Comparison of ENCODE assay signal across 2 cellular contexts in the genomic region with DNA sequence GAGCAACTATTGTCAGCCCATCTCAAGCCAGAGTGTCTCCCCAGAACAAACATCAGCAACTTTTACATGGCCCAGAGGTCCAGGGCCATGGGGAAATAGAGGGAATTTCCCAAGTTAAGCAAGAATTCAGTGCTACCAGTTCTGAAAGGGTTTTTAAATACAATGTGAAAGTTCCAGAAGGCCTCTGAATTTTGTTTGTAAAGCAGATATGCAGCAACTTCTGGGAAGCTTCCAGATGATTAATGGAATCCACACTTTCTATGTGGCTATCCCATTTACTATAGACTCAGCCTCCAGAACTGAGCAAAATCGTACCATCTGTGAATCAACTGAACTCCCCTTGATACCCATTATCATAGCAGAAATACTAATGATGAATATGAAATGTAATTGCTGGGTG.
TF ChIP-seq lines count a peak whose summit lies in the region.

No MANE protein-coding gene starts in this region.

TF ChIP-seq in liver, 16 proteins besides CTCF, POLR2A, EP300 and RAD21:
- TF ChIP-seq, protein P1, sequence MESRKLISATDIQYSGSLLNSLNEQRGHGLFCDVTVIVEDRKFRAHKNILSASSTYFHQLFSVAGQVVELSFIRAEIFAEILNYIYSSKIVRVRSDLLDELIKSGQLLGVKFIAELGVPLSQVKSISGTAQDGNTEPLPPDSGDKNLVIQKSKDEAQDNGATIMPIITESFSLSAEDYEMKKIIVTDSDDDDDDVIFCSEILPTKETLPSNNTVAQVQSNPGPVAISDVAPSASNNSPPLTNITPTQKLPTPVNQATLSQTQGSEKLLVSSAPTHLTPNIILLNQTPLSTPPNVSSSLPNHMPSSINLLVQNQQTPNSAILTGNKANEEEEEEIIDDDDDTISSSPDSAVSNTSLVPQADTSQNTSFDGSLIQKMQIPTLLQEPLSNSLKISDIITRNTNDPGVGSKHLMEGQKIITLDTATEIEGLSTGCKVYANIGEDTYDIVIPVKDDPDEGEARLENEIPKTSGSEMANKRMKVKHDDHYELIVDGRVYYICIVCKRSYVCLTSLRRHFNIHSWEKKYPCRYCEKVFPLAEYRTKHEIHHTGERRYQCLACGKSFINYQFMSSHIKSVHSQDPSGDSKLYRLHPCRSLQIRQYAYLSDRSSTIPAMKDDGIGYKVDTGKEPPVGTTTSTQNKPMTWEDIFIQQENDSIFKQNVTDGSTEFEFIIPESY (IDR thresholded peaks at IDR 0.05), result no peak
- no peak for TF ChIP-seq TAF1 (conservative IDR thresholded peaks at IDR 0.05)
- peak; percentile 14 for TF ChIP-seq YY1 (IDR thresholded peaks at IDR 0.05)
- TF ChIP-seq HNF4G (IDR thresholded peaks at IDR 0.05), result no peak
- TF ChIP-seq SP1 (IDR thresholded peaks at IDR 0.05), result peak; percentile 34
- TF ChIP-seq RXRA (IDR thresholded peaks at IDR 0.05), result peak in 1 of 2 donors; percentile 6
- peak in 1 of 2 donors; percentile 47 for TF ChIP-seq HNF4A (conservative IDR thresholded peaks at IDR 0.05)
TF ChIP-seq in liver: peak in this region for 4.

TF ChIP-seq in HepG2, 621 proteins besides CTCF, POLR2A, EP300 and RAD21 (continued from another document):
- TF ChIP-seq, protein P2, sequence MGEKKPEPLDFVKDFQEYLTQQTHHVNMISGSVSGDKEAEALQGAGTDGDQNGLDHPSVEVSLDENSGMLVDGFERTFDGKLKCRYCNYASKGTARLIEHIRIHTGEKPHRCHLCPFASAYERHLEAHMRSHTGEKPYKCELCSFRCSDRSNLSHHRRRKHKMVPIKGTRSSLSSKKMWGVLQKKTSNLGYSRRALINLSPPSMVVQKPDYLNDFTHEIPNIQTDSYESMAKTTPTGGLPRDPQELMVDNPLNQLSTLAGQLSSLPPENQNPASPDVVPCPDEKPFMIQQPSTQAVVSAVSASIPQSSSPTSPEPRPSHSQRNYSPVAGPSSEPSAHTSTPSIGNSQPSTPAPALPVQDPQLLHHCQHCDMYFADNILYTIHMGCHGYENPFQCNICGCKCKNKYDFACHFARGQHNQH (CRISPR knock-in tag; IDR thresholded peaks at IDR 0.05), result no peak
- no peak for TF ChIP-seq PHF5A (CRISPR knock-in tag; IDR thresholded peaks at IDR 0.05; ENCODE audit: low read depth, unreplicated experiment)
- TF ChIP-seq, protein P3, sequence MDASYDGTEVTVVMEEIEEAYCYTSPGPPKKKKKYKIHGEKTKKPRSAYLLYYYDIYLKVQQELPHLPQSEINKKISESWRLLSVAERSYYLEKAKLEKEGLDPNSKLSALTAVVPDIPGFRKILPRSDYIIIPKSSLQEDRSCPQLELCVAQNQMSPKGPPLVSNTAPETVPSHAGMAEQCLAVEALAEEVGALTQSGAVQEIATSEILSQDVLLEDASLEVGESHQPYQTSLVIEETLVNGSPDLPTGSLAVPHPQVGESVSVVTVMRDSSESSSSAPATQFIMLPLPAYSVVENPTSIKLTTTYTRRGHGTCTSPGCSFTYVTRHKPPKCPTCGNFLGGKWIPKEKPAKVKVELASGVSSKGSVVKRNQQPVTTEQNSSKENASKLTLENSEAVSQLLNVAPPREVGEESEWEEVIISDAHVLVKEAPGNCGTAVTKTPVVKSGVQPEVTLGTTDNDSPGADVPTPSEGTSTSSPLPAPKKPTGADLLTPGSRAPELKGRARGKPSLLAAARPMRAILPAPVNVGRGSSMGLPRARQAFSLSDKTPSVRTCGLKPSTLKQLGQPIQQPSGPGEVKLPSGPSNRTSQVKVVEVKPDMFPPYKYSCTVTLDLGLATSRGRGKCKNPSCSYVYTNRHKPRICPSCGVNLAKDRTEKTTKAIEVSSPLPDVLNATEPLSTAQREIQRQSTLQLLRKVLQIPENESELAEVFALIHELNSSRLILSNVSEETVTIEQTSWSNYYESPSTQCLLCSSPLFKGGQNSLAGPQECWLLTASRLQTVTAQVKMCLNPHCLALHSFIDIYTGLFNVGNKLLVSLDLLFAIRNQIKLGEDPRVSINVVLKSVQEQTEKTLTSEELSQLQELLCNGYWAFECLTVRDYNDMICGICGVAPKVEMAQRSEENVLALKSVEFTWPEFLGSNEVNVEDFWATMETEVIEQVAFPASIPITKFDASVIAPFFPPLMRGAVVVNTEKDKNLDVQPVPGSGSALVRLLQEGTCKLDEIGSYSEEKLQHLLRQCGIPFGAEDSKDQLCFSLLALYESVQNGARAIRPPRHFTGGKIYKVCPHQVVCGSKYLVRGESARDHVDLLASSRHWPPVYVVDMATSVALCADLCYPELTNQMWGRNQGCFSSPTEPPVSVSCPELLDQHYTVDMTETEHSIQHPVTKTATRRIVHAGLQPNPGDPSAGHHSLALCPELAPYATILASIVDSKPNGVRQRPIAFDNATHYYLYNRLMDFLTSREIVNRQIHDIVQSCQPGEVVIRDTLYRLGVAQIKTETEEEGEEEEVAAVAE (CRISPR knock-in tag; IDR thresholded peaks at IDR 0.05; ENCODE audit: borderline replicate concordance), result no peak
- no peak for TF ChIP-seq YEATS4 (CRISPR knock-in tag; IDR thresholded peaks at IDR 0.05; ENCODE audit: borderline replicate concordance)
- TF ChIP-seq, protein P4, sequence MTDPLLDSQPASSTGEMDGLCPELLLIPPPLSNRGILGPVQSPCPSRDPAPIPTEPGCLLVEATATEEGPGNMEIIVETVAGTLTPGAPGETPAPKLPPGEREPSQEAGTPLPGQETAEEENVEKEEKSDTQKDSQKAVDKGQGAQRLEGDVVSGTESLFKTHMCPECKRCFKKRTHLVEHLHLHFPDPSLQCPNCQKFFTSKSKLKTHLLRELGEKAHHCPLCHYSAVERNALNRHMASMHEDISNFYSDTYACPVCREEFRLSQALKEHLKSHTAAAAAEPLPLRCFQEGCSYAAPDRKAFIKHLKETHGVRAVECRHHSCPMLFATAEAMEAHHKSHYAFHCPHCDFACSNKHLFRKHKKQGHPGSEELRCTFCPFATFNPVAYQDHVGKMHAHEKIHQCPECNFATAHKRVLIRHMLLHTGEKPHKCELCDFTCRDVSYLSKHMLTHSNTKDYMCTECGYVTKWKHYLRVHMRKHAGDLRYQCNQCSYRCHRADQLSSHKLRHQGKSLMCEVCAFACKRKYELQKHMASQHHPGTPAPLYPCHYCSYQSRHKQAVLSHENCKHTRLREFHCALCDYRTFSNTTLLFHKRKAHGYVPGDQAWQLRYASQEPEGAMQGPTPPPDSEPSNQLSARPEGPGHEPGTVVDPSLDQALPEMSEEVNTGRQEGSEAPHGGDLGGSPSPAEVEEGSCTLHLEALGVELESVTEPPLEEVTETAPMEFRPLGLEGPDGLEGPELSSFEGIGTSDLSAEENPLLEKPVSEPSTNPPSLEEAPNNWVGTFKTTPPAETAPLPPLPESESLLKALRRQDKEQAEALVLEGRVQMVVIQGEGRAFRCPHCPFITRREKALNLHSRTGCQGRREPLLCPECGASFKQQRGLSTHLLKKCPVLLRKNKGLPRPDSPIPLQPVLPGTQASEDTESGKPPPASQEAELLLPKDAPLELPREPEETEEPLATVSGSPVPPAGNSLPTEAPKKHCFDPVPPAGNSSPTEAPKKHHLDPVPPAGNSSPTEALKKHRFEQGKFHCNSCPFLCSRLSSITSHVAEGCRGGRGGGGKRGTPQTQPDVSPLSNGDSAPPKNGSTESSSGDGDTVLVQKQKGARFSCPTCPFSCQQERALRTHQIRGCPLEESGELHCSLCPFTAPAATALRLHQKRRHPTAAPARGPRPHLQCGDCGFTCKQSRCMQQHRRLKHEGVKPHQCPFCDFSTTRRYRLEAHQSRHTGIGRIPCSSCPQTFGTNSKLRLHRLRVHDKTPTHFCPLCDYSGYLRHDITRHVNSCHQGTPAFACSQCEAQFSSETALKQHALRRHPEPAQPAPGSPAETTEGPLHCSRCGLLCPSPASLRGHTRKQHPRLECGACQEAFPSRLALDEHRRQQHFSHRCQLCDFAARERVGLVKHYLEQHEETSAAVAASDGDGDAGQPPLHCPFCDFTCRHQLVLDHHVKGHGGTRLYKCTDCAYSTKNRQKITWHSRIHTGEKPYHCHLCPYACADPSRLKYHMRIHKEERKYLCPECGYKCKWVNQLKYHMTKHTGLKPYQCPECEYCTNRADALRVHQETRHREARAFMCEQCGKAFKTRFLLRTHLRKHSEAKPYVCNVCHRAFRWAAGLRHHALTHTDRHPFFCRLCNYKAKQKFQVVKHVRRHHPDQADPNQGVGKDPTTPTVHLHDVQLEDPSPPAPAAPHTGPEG (CRISPR knock-in tag; IDR thresholded peaks at IDR 0.05), result no peak
- TF ChIP-seq CCAR2 (optimal IDR thresholded peaks at IDR 0.05; ENCODE audit: low read depth, low read length), result no peak
- no peak for TF ChIP-seq ZNF563 (CRISPR knock-in tag; IDR thresholded peaks at IDR 0.05)
